ENCODE assay signal across 18 cellular contexts in genomic region chr4:29861307-29861706, GRCh38.
"Had no signal": no experiment of that assay in that cellular context is flagged by ENCODE, and none has a peak within 500 bp of the region (broad histone marks: within the 10 kb centered on the region; RNA-seq: fewer than 3 reads in every experiment).

No MANE protein-coding gene starts in this region.

- H3K27ac Mint-ChIP-seq: activated naive CD4-positive, alpha-beta T cell treated with anti-CD3 and anti-CD28 coated beads for 36 hours; activated naive CD8-positive, alpha-beta T cell treated with anti-CD3 and anti-CD28 coated beads, Interleukin-2, amount 50 U/mL, for 24 hours; activated T-helper 2 cell treated with anti-CD3 and anti-CD28 coated beads, Interferon-gamma antibody, Interleukin-2, Interleukin-4, amounts not matched to agents 10 μg/mL and 5 μg/mL and 100 μg/mL, durations not matched to agents 14 hours and 24 hours and 36 hours; endodermal cell; naive thymus-derived CD4-positive, alpha-beta T cell had no signal

- H3K4me1 ChIP-seq: pancreas, sigmoid colon, stomach, testis, upper lobe of left lung had no signal

- H3K27me3 Mint-ChIP-seq: activated naive CD8-positive, alpha-beta T cell treated with anti-CD3 and anti-CD28 coated beads, Interleukin-2, amount 50 U/mL, for 24 hours; naive thymus-derived CD4-positive, alpha-beta T cell had no signal

- DNase-seq: activated CD4-positive, CD25-positive, alpha-beta regulatory T cell treated with anti-CD3 and anti-CD28 coated beads, Interleukin-2, amount 50 U/mL, for 72 hours; activated naive CD4-positive, alpha-beta T cell treated with anti-CD3 and anti-CD28 coated beads for 36 hours; activated naive CD8-positive, alpha-beta T cell treated with anti-CD3 and anti-CD28 coated beads, Interleukin-2, amount 50 U/mL, for 24 hours; activated T-cell treated with anti-CD3 and anti-CD28 coated beads for 4 hours; aorta; dorsolateral prefrontal cortex; endodermal cell; mammary epithelial cell; naive thymus-derived CD4-positive, alpha-beta T cell; pancreas; sigmoid colon; stimulated activated CD4-positive, alpha-beta T cell treated with anti-CD3 and anti-CD28 coated beads, Interleukin-1b, Interleukin-23, amount 100 ng/mL, for 48 hours; stomach; testis; upper lobe of left lung had no signal

- H3K27me3 ChIP-seq: dorsolateral prefrontal cortex, hepatocyte, pancreas, sigmoid colon, stomach, testis, upper lobe of left lung had no signal

- H3K36me3 ChIP-seq: pancreas, sigmoid colon, stomach, upper lobe of left lung had no signal

- H2AFZ ChIP-seq: hepatocyte had no signal

- H3K27ac ChIP-seq: dorsolateral prefrontal cortex, hepatocyte, pancreas, sigmoid colon, stomach, testis, upper lobe of left lung had no signal

- H3K4me2 ChIP-seq: hepatocyte had no signal

- ATAC-seq: activated naive CD8-positive, alpha-beta T cell treated with anti-CD3 and anti-CD28 coated beads, Interleukin-2, amount 50 U/mL, for 24 hours; left lobe of liver; naive thymus-derived CD4-positive, alpha-beta T cell; pancreas had no signal

- H3K9me3 ChIP-seq: pancreas, sigmoid colon, testis had no signal

- H3K79me2 ChIP-seq: hepatocyte had no signal

- H3K4me3 Mint-ChIP-seq: activated naive CD4-positive, alpha-beta T cell treated with anti-CD3 and anti-CD28 coated beads for 36 hours; activated naive CD8-positive, alpha-beta T cell treated with anti-CD3 and anti-CD28 coated beads, Interleukin-2, amount 50 U/mL, for 24 hours; endodermal cell; naive thymus-derived CD4-positive, alpha-beta T cell had no signal

- H3K4me3 ChIP-seq: dorsolateral prefrontal cortex, hepatocyte, pancreas, sigmoid colon, stomach, testis, upper lobe of left lung had no signal

- H3K4me1 Mint-ChIP-seq: activated naive CD8-positive, alpha-beta T cell treated with anti-CD3 and anti-CD28 coated beads, Interleukin-2, amount 50 U/mL, for 24 hours; naive thymus-derived CD4-positive, alpha-beta T cell had no signal
